18 cellular contexts compared by ENCODE assay signal in the genomic region with DNA sequence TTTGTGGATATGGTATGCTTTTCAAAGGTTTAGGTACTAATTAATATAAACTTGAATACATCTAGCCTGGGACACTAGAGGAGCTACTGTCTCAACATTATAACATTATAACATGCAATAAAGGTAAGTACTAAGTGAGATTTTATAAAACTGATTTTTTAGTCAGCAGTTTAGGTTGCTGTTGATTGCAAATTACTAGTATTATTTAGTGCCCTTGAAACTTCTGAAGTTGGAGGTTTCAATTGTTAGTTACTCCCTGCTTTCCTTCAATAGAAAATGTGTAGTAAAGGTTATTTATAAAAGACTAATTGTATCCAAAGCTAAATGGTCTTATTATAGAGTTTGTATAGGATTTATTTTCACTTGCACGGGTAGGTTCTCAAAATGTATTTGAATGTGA.
A peak's percentile ranks its signal among the peaks of the same experiment; 100 is the strongest.
DNase-seq lines count a peak whose midpoint lies in the region; ATAC-seq, FAIRE-seq and TF ChIP-seq lines count a peak whose summit lies in the region.
"Had no signal": no experiment of that assay in that cellular context is flagged by ENCODE, and none has a peak within 500 bp of the region (broad histone marks: within the 10 kb centered on the region; RNA-seq: fewer than 3 reads in every experiment).

No MANE protein-coding gene starts in this region.

- in situ Hi-C loops in GM12878 (cut with MboI), result no loop called here

- CTCF ChIA-PET in A549 (lab: Yijun Ruan, JAX) (interaction anchor here (0.6 kb wide), 1 partner anchor 121 kb away, joined by 3 read pairs; no protein-coding TSS in a partner anchor), GM12878 (lab: Yijun Ruan, JAX) (interaction anchor here (1.6 to 2.5 kb wide), 2 partner anchors 10 to 27 kb away, joined by 6 to 9 read pairs; no protein-coding TSS in a partner anchor)

- H3K36me3 ChIP-seq in GM12878 (ENCODE audit: control insufficient read depth in 2 of 2, insufficient read depth in 2 of 2, low read length in 1 of 2), result no peaks in the 10 kb centered on the region
- H3K36me3 ChIP-seq: BLaER1 treated with 17β-estradiol and CSF1 and Interleukin-3, amounts not matched to agents 10 nM and 100 nM had no signal

- intact Hi-C loops in GM12878 (cut with micrococcal nuclease; ENCODE audit: unreplicated experiment), result no loop called here

- ATAC-seq in A549 (no peak), GM12878 (no peak), GM19455 (IDR thresholded peaks at IDR 0.05; ENCODE audit: unreplicated experiment) (no peak)
- ATAC-seq: CD8-positive, alpha-beta T cell had no signal

- FAIRE-seq in A549 (lab: Jason Lieb, UNC) (peak; percentile 28), G401.6 (lab: Jason Lieb, UNC) (peak; percentile 63), GM12878 (lab: Jason Lieb, UNC) (peak; percentile 57)
- FAIRE-seq: D721Med, GM12892, GM18507 had no signal

- H4K20me1 ChIP-seq in GM12878 (ENCODE audit: control insufficient read depth, insufficient read depth), result no peaks in the 10 kb centered on the region

- TF ChIP-seq POLR2A in A549 (IDR thresholded peaks at IDR 0.05; ENCODE audit: low read length) (no peak), GM12878 (IDR thresholded peaks at IDR 0.05; ENCODE audit: low read depth, low read length) (no peak)

- no peak for DNase-seq in A549 (ENCODE audit: low read depth in 1 of 2, low spot score in 1 of 2)
- DNase-seq in GM12878 (ENCODE audit: low read depth, low spot score), result no peak
- no peak for DNase-seq in NCI-H748 (lab: John Stamatoyannopoulos, UW; ENCODE audit: unreplicated experiment)
- DNase-seq in GM10266 (ENCODE audit: extremely low spot score), result no peak
- DNase-seq: 8988T; AML-193; Caco-2; Calu3; CD4-positive, alpha-beta T cell; CD8-positive, alpha-beta T cell; GDM1 had no signal

- H3K9ac ChIP-seq in GM12878 (ENCODE audit: control insufficient read depth, insufficient read depth, low read length), result no peak overlapping the region
- H3K9ac ChIP-seq: BLaER1 treated with 17β-estradiol and CSF1 and Interleukin-3, amounts not matched to agents 10 nM and 100 nM had no signal

- H3K4me3 ChIP-seq in A549, result no peak overlapping the region
- no peak overlapping the region for H3K4me3 ChIP-seq in GM12878
- H3K4me3 ChIP-seq: BLaER1 treated with 17β-estradiol and CSF1 and Interleukin-3, amounts not matched to agents 10 nM and 100 nM had no signal

- TF ChIP-seq CTCF in A549 (IDR thresholded peaks at IDR 0.05) (no peak), GM12878 (IDR thresholded peaks at IDR 0.05 in 2 of 3, conservative IDR thresholded peaks at IDR 0.05 in 1 of 3; ENCODE audit: control insufficient read depth in 2 of 3, extremely low read depth in 1 of 3, insufficient read depth in 1 of 3, low read depth in 3 of 3, low read length in 3 of 3) (no peak), GM10266 (IDR thresholded peaks at IDR 0.05; ENCODE audit: control insufficient read depth, insufficient read depth, low read depth, missing control alignments) (no peak)

- H3K4me2 ChIP-seq in A549 (no peak overlapping the region), GM12878 (ENCODE audit: control insufficient read depth, insufficient read depth) (no peak overlapping the region)
- H3K4me2 ChIP-seq: BLaER1 treated with 17β-estradiol and CSF1 and Interleukin-3, amounts not matched to agents 10 nM and 100 nM had no signal

- H3K27me3 ChIP-seq in GM12878 (replicated peaks in 1 of 2; ENCODE audit: control insufficient read depth in 2 of 2, insufficient read depth in 2 of 2, low read length in 1 of 2), result no peaks in the 10 kb centered on the region
- H3K27me3 ChIP-seq: BLaER1 treated with 17β-estradiol and CSF1 and Interleukin-3, amounts not matched to agents 10 nM and 100 nM had no signal

- H2AFZ ChIP-seq in GM12878 (ENCODE audit: control insufficient read depth, low read depth, low read length), result no peak overlapping the region

- H3K9me3 ChIP-seq in A549 (no peaks in the 10 kb centered on the region), GM12878 (replicated peaks; ENCODE audit: control insufficient read depth, insufficient read depth, low read length) (no peaks in the 10 kb centered on the region)
- H3K9me3 ChIP-seq: BLaER1 treated with 17β-estradiol and CSF1 and Interleukin-3, amounts not matched to agents 10 nM and 100 nM; Caco-2 had no signal

- TF ChIP-seq EP300 in A549 (IDR thresholded peaks at IDR 0.05) (no peak), GM12878 (IDR thresholded peaks at IDR 0.05; ENCODE audit: borderline replicate concordance in 1 of 2, control insufficient read depth in 1 of 2, low read depth in 2 of 2, low read length in 2 of 2) (no peak)

- POLR2A ChIA-PET in A549 (lab: Yijun Ruan, JAX), result no interaction called here
- POLR2A ChIA-PET in GM12878 (lab: Charles Lee), result no interaction called here

- BruUV-seq in GM12878 (replicated peaks; lab: Mats Ljungman, UMichigan), result no TSS peak

- TF ChIP-seq RAD21 in A549 (conservative IDR thresholded peaks at IDR 0.05 in 1 of 2, IDR thresholded peaks at IDR 0.05 in 1 of 2) (no peak), GM12878 (IDR thresholded peaks at IDR 0.05; ENCODE audit: insufficient read depth, low read depth, low read length) (no peak)

- SMC1A ChIA-PET in GM12878 (lab: Charles Lee; ENCODE audit: uncharacterized antibody, unreplicated experiment), result interaction anchor here (0.6 to 1.7 kb wide), 4 partner anchors 10 to 107 kb away, joined by 3 to 6 read pairs (median 3); no protein-coding TSS in a partner anchor

- WGBS in A549 (ENCODE audit: missing lambda C conversion rate), result 80% methylated on average over 1 of the region's 1 CpG
- WGBS in GM12878 (ENCODE audit: insufficient coverage, insufficient replicate concordance, low lambda C conversion rate, missing lambda C conversion rate), result 100% methylated on average over 1 of the region's 1 CpG

- no peaks in the 10 kb centered on the region for H3K79me2 ChIP-seq in GM12878 (ENCODE audit: control insufficient read depth, insufficient read depth, low read length)

- H3K27ac ChIP-seq in A549 (no peak overlapping the region), GM12878 (ENCODE audit: control insufficient read depth, insufficient read depth) (no peak overlapping the region)
- H3K27ac ChIP-seq: BLaER1 treated with 17β-estradiol and CSF1 and Interleukin-3, amounts not matched to agents 10 nM and 100 nM; C4-2B had no signal

- RAD21 ChIA-PET in GM12878 (lab: Charles Lee; ENCODE audit: unreplicated experiment), result no interaction called here

- H3K4me1 ChIP-seq in A549 (no peaks in the 10 kb centered on the region), GM12878 (ENCODE audit: control insufficient read depth, insufficient read depth, low read length) (no peaks in the 10 kb centered on the region)
- H3K4me1 ChIP-seq: BLaER1 treated with 17β-estradiol and CSF1 and Interleukin-3, amounts not matched to agents 10 nM and 100 nM had no signal

TF ChIP-seq in A549, 52 proteins besides CTCF, POLR2A, EP300 and RAD21:
- TF ChIP-seq ZNF302 (CRISPR knock-in tag; IDR thresholded peaks at IDR 0.05), result no peak
- TF ChIP-seq FOSL2 (IDR thresholded peaks at IDR 0.05), result 0 out of 2 replicates have a peak, but pooled peaks have one; percentile 8
- TF ChIP-seq FOSL2 (CRISPR knock-in tag; IDR thresholded peaks at IDR 0.05), result no peak

TF ChIP-seq in GM12878, 131 proteins besides CTCF, POLR2A, EP300 and RAD21:
- TF ChIP-seq, protein P1, sequence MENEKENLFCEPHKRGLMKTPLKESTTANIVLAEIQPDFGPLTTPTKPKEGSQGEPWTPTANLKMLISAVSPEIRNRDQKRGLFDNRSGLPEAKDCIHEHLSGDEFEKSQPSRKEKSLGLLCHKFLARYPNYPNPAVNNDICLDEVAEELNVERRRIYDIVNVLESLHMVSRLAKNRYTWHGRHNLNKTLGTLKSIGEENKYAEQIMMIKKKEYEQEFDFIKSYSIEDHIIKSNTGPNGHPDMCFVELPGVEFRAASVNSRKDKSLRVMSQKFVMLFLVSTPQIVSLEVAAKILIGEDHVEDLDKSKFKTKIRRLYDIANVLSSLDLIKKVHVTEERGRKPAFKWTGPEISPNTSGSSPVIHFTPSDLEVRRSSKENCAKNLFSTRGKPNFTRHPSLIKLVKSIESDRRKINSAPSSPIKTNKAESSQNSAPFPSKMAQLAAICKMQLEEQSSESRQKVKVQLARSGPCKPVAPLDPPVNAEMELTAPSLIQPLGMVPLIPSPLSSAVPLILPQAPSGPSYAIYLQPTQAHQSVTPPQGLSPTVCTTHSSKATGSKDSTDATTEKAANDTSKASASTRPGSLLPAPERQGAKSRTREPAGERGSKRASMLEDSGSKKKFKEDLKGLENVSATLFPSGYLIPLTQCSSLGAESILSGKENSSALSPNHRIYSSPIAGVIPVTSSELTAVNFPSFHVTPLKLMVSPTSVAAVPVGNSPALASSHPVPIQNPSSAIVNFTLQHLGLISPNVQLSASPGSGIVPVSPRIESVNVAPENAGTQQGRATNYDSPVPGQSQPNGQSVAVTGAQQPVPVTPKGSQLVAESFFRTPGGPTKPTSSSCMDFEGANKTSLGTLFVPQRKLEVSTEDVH (IDR thresholded peaks at IDR 0.05; ENCODE audit: low read depth, partially characterized antibody), result no peak
- no peak for TF ChIP-seq WRNIP1 (IDR thresholded peaks at IDR 0.05; ENCODE audit: borderline replicate concordance, low read depth, low read length)
- no peak for TF ChIP-seq GATAD2B (conservative IDR thresholded peaks at IDR 0.05; ENCODE audit: low read depth)
- no peak for TF ChIP-seq JUNB (IDR thresholded peaks at IDR 0.05)
- TF ChIP-seq SUZ12 (IDR thresholded peaks at IDR 0.05; ENCODE audit: unreplicated experiment), result no peak
- TF ChIP-seq SIN3A (IDR thresholded peaks at IDR 0.05; ENCODE audit: low read depth, low read length), result no peak
- no peak for TF ChIP-seq DPF2 (IDR thresholded peaks at IDR 0.05)
- no peak for TF ChIP-seq EED (IDR thresholded peaks at IDR 0.05; ENCODE audit: low read depth)
